9 cellular contexts compared by ENCODE assay signal in genomic region chr5:173330151-173330855, GRCh38. TPM values are rescaled to one million over a fixed set of nuclear protein-coding genes. Genes with fewer than 3 reads are reported as not detected.
DNase-seq lines count a peak whose midpoint lies in the region; TF ChIP-seq lines count a peak whose summit lies in the region.
"Had no signal": no experiment of that assay in that cellular context is flagged by ENCODE, and none has a peak within 500 bp of the region (broad histone marks: within the 10 kb centered on the region; RNA-seq: fewer than 3 reads in every experiment).

No MANE protein-coding gene starts in this region.

- peak overlapping the region; percentile 20 for H3K27ac Mint-ChIP-seq in activated T-helper 2 cell treated with anti-CD3 and anti-CD28 coated beads, Interferon-gamma antibody, Interleukin-2, Interleukin-4, amounts not matched to agents 10 μg/mL and 5 μg/mL and 100 μg/mL, durations not matched to agents 14 hours and 24 hours and 36 hours

- peaks cover 38% of the 10 kb centered on the region for H3K4me1 Mint-ChIP-seq in activated T-helper 2 cell treated with anti-CD3 and anti-CD28 coated beads, Interferon-gamma antibody, Interleukin-2, Interleukin-4, amounts not matched to agents 10 μg/mL and 5 μg/mL and 100 μg/mL, durations not matched to agents 14 hours and 24 hours and 36 hours (ENCODE audit: low read depth)

- intact Hi-C loops in activated T-helper 2 cell treated with anti-CD3 and anti-CD28 coated beads, Interferon-gamma antibody, Interleukin-2, Interleukin-4, amounts not matched to agents 10 μg/mL and 5 μg/mL and 100 μg/mL, durations not matched to agents 14 hours and 24 hours and 36 hours (cut with micrococcal nuclease) = loop anchor here (5.0 kb wide), 2 partner anchors 93 to 188 kb away; partner anchors contain the start of genes BNIP1 and NKX2-5
- intact Hi-C loops in testis (cut with DNase I; ENCODE audit: low total_unique reads) = no loop called here

- TF ChIP-seq POLR2A in erythroblast (IDR thresholded peaks at IDR 0.05; ENCODE audit: low read length) (no peak), testis (IDR thresholded peaks at IDR 0.05) (no peak)

- H3K27me3 ChIP-seq in BE2C (peaks cover 22% of the 10 kb centered on the region), testis (no peaks in the 10 kb centered on the region)

- TF ChIP-seq CTCF in BE2C (IDR thresholded peaks at IDR 0.05; ENCODE audit: low read depth, low read length) = no peak
- TF ChIP-seq CTCF in GM12864 (IDR thresholded peaks at IDR 0.05; ENCODE audit: low read depth, low read length, missing control alignments) = no peak
- no peak for TF ChIP-seq CTCF in testis (IDR thresholded peaks at IDR 0.05)

- H3K36me3 ChIP-seq in BE2C (peaks cover 3% of the 10 kb centered on the region), testis (ENCODE audit: low read depth, missing control alignments) (no peaks in the 10 kb centered on the region)

- WGBS in testis, 2 donors = 47 to 66% methylated on average over 13 of the region's 13 CpGs

- H3K27ac ChIP-seq in testis = no peak overlapping the region

- H3K9me3 ChIP-seq in BE2C (no peaks in the 10 kb centered on the region), testis (no peaks in the 10 kb centered on the region)

- H3K27me3 Mint-ChIP-seq in activated T-helper 2 cell treated with anti-CD3 and anti-CD28 coated beads, Interferon-gamma antibody, Interleukin-2, Interleukin-4, amounts not matched to agents 10 μg/mL and 5 μg/mL and 100 μg/mL, durations not matched to agents 14 hours and 24 hours and 36 hours (ENCODE audit: low read depth) = peaks cover 2% of the 10 kb centered on the region

- DNase-seq in BE2C (no peak), GM12864 (ENCODE audit: low read depth) (no peak), islet precursor cell (peak; percentile 59), NCI-H526 treated with DMSO at 0.1 percent for 48 hours (lab: John Stamatoyannopoulos, UW) (no peak), SW 1271 (lab: John Stamatoyannopoulos, UW) (no peak), erythroblast (lab: John Stamatoyannopoulos, UW) (no peak), testis (no peak)
- DNase-seq in activated T-helper 2 cell treated with anti-CD3 and anti-CD28 coated beads, Interferon-gamma antibody, Interleukin-2, Interleukin-4, amounts not matched to agents 10 μg/mL and 5 μg/mL and 100 μg/mL, durations not matched to agents 14 hours and 24 hours and 36 hours (ENCODE audit: low spot score) = no peak

- no peaks in the 10 kb centered on the region for H3K9me3 Mint-ChIP-seq in activated T-helper 2 cell treated with anti-CD3 and anti-CD28 coated beads, Interferon-gamma antibody, Interleukin-2, Interleukin-4, amounts not matched to agents 10 μg/mL and 5 μg/mL and 100 μg/mL, durations not matched to agents 14 hours and 24 hours and 36 hours

- H3K4me3 Mint-ChIP-seq in activated T-helper 2 cell treated with anti-CD3 and anti-CD28 coated beads, Interferon-gamma antibody, Interleukin-2, Interleukin-4, amounts not matched to agents 10 μg/mL and 5 μg/mL and 100 μg/mL, durations not matched to agents 14 hours and 24 hours and 36 hours (ENCODE audit: low read depth) = peak overlapping the region; percentile 68

- H3K4me3 ChIP-seq in BE2C (ENCODE audit: low read depth, low read length) (peak overlapping the region; percentile 76), GM12864 (ENCODE audit: low read depth, low read length) (peak overlapping the region; percentile 66), testis (peak overlapping the region in 1 of 2 donors; percentile 48)

- H3K4me1 ChIP-seq in BE2C (peaks cover 7% of the 10 kb centered on the region), testis (peaks cover 26% of the 10 kb centered on the region)

- peaks cover 25% of the 10 kb centered on the region for H3K36me3 Mint-ChIP-seq in activated T-helper 2 cell treated with anti-CD3 and anti-CD28 coated beads, Interferon-gamma antibody, Interleukin-2, Interleukin-4, amounts not matched to agents 10 μg/mL and 5 μg/mL and 100 μg/mL, durations not matched to agents 14 hours and 24 hours and 36 hours (ENCODE audit: low read depth)

RNA-seq across cellular contexts. Expression of gene STC2, which starts 2.1 kb away (rescaled TPM):
- 230 TPM for polyA plus RNA-seq in BE2C (2012; ENCODE audit: insufficient read depth, insufficient read length, low read depth)
- total RNA-seq in activated T-helper 2 cell treated with anti-CD3 and anti-CD28 coated beads, Interferon-gamma antibody, Interleukin-2, Interleukin-4, amounts not matched to agents 10 μg/mL and 5 μg/mL and 100 μg/mL, durations not matched to agents 14 hours and 24 hours and 36 hours = 21.4 and 22.8 TPM in 2 replicates
- total RNA-seq in testis = 1 to 10 TPM in 1 of 2 donors, under 1 TPM in 1; 0.87 to 2.0 TPM
- 2.0 TPM for polyA plus RNA-seq in testis (ENCODE audit: insufficient read depth, low read depth, low replicate concordance)
- total RNA-seq: OCI-LY7 had no signal
